10 cellular contexts compared by ENCODE assay signal in the genomic region with DNA sequence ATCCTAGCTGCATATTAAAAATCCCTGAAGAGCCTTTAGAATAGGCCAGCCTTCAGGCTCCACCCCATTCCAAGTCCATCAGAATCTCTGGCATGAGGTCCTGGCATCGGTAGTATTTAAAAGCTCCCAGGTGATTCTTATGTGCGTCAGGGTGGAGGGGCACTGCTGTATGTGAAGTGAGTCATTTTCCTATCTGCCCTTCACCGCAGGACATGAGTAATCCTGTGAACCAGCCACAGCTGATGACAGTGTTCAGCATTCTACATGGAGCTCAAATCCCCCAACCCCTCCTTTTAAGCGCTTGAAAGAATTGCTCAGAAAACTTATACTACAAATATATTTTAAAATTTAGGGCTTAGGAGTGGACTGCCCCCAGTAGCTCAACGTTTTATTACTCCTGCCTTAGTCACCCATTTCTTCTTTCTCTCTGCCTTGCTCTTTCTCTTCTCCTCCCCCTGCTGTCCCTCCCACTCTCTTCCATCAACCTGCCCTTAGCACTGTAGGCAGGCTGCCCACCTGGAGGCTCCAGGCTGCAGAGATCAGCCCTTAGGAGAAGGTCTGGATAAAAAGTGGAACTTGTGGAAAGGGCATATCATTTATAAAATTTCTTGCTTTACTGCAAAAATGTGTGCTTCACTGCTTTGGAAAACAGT.
A peak's percentile ranks its signal among the peaks of the same experiment; 100 is the strongest.
DNase-seq lines count a peak whose midpoint lies in the region; ATAC-seq and TF ChIP-seq lines count a peak whose summit lies in the region.
"Had no signal": no experiment of that assay in that cellular context is flagged by ENCODE, and none has a peak within 500 bp of the region (broad histone marks: within the 10 kb centered on the region; RNA-seq: fewer than 3 reads in every experiment).

No MANE protein-coding gene starts in this region.

- 3% methylated on average over 5 of the region's 5 CpGs for WGBS in mesenchymal stem cell
- WGBS in neuronal stem cell (ENCODE audit: extremely low coverage in 2 of 2, insufficient read length in 2 of 2, insufficient replicate concordance in 1 of 2), 2 donors, result no CpG with 5 or more reads among the region's 5 CpGs

- H4K91ac ChIP-seq in mesenchymal stem cell (ENCODE audit: low read length) (no peak overlapping the region), neuronal stem cell (ENCODE audit: low read depth, low read length, poor library complexity) (no peak overlapping the region)

- H3K4me3 ChIP-seq in cardiac muscle cell, result no peak overlapping the region
- no peak overlapping the region for H3K4me3 ChIP-seq in left ventricle myocardium inferior
- H3K4me3 ChIP-seq in OCI-LY3 (ENCODE audit: low read length), result peak overlapping the region; percentile 67
- H3K4me3 ChIP-seq in mesenchymal stem cell (ENCODE audit: insufficient read depth in 1 of 2, low read depth in 1 of 2, low read length in 2 of 2), result peak overlapping the region in 1 of 2 experiments; percentile 76
- H3K4me3 ChIP-seq in neuronal stem cell (ENCODE audit: low read length in 2 of 2), result no peak overlapping the region
- H3K4me3 ChIP-seq: heart left ventricle had no signal

- peak overlapping the region; percentile 47 for H3K9ac ChIP-seq in OCI-LY3 (ENCODE audit: low read length)
- peak overlapping the region; percentile 89 for H3K9ac ChIP-seq in mesenchymal stem cell (ENCODE audit: low read length)
- no peak overlapping the region for H3K9ac ChIP-seq in neuronal stem cell (ENCODE audit: low read depth, low read length, poor library complexity)

- H3K23ac ChIP-seq in mesenchymal stem cell (ENCODE audit: low read length in 2 of 2) (no peak overlapping the region), neuronal stem cell (ENCODE audit: low read depth, low read length, poor library complexity) (no peak overlapping the region)

- H4K8ac ChIP-seq in mesenchymal stem cell (ENCODE audit: low read length), result no peak overlapping the region
- no peak overlapping the region for H4K8ac ChIP-seq in neuronal stem cell (ENCODE audit: low read depth, low read length)

- peaks cover 9% of the 10 kb centered on the region for H3K4me1 Mint-ChIP-seq in activated naive CD8-positive, alpha-beta T cell (ENCODE audit: low read depth)

- H3K27ac Mint-ChIP-seq in activated naive CD8-positive, alpha-beta T cell, result peak overlapping the region; percentile 43

- H2AK5ac ChIP-seq in mesenchymal stem cell (ENCODE audit: low read length, severe bottlenecking) (no peak overlapping the region), neuronal stem cell (ENCODE audit: low read depth, low read length) (no peak overlapping the region)

- no peaks in the 10 kb centered on the region for H3K79me2 ChIP-seq in OCI-LY3 (ENCODE audit: low read length)

- H3K4me2 ChIP-seq in OCI-LY3 (ENCODE audit: low read length), result peak overlapping the region; percentile 91
- peak overlapping the region; percentile 42 for H3K4me2 ChIP-seq in mesenchymal stem cell (ENCODE audit: low read length, poor library complexity, severe bottlenecking)
- H3K4me2 ChIP-seq in neuronal stem cell (ENCODE audit: insufficient read depth, low read length, poor library complexity, severe bottlenecking), result no peak overlapping the region

- TF ChIP-seq CTCF in cardiac muscle cell (IDR thresholded peaks at IDR 0.05; ENCODE audit: low read depth, low read length) (no peak), left ventricle myocardium inferior (IDR thresholded peaks at IDR 0.05; ENCODE audit: borderline replicate concordance) (no peak), OCI-LY3 (IDR thresholded peaks at IDR 0.05; ENCODE audit: low read depth, low read length) (no peak)

- H3K9me3 Mint-ChIP-seq in activated naive CD8-positive, alpha-beta T cell (ENCODE audit: low read depth), result no peaks in the 10 kb centered on the region

- H3K4ac ChIP-seq in mesenchymal stem cell (ENCODE audit: low read depth in 1 of 2, low read length in 2 of 2), result peak overlapping the region in 1 of 2 experiments; percentile 41
- no peak overlapping the region for H3K4ac ChIP-seq in neuronal stem cell (ENCODE audit: low read length)

- H2BK5ac ChIP-seq in mesenchymal stem cell (ENCODE audit: low read depth, low read length, poor library complexity, severe bottlenecking) (no peak overlapping the region), neuronal stem cell (ENCODE audit: low read length) (no peak overlapping the region)

- H3K36me3 ChIP-seq in cardiac muscle cell, result no peaks in the 10 kb centered on the region
- no peaks in the 10 kb centered on the region for H3K36me3 ChIP-seq in left ventricle myocardium inferior
- H3K36me3 ChIP-seq in OCI-LY3 (replicated peaks; ENCODE audit: low read depth, low read length), result no peaks in the 10 kb centered on the region
- no peaks in the 10 kb centered on the region for H3K36me3 ChIP-seq in mesenchymal stem cell (ENCODE audit: control insufficient read depth in 1 of 2, insufficient read depth in 2 of 2, low read depth in 1 of 2, low read length in 2 of 2)
- H3K36me3 ChIP-seq in neuronal stem cell (replicated peaks in 1 of 2; ENCODE audit: control insufficient read depth in 2 of 2, insufficient read depth in 2 of 2, low read length in 2 of 2), result no peaks in the 10 kb centered on the region
- H3K36me3 ChIP-seq: heart left ventricle had no signal

- H2BK15ac ChIP-seq in mesenchymal stem cell (ENCODE audit: low read depth, poor library complexity, severe bottlenecking) (no peak overlapping the region), neuronal stem cell (ENCODE audit: low read length) (no peak overlapping the region)

- peak; percentile 8 to 93 for DNase-seq in cardiac muscle cell (ENCODE audit: low read depth in 1 of 2, low spot score in 1 of 2)
- DNase-seq in left ventricle myocardium inferior, result no peak
- peak; percentile 93 for DNase-seq in mesenchymal stem cell
- no peak for DNase-seq in neuronal stem cell (ENCODE audit: low spot score)
- DNase-seq in NCI-H187 (lab: John Stamatoyannopoulos, UW), result no peak
- DNase-seq: DND-41, heart left ventricle had no signal

- peaks cover 2% of the 10 kb centered on the region for H3K27me3 Mint-ChIP-seq in activated naive CD8-positive, alpha-beta T cell

- H3K36me3 Mint-ChIP-seq in activated naive CD8-positive, alpha-beta T cell, result no peaks in the 10 kb centered on the region

- intact Hi-C loops in left ventricle myocardium inferior (cut with micrococcal nuclease), result loop anchor here (10.0 kb wide), 1 partner anchor 799 kb away; no protein-coding TSS in a partner anchor

- peak overlapping the region in 1 of 2 experiments; percentile 42 for H2BK12ac ChIP-seq in mesenchymal stem cell (ENCODE audit: low read length in 2 of 2)
- no peak overlapping the region for H2BK12ac ChIP-seq in neuronal stem cell (ENCODE audit: low read length)

- H3K27ac ChIP-seq in cardiac muscle cell (no peak overlapping the region), left ventricle myocardium inferior (replicated peaks) (no peak overlapping the region), OCI-LY3 (ENCODE audit: low read length) (peak overlapping the region; percentile 58), mesenchymal stem cell (ENCODE audit: low read length, poor library complexity, severe bottlenecking) (peak overlapping the region; percentile 58), neuronal stem cell (replicated peaks; ENCODE audit: low read length) (no peak overlapping the region)
- H3K27ac ChIP-seq: heart left ventricle had no signal

- H2BK120ac ChIP-seq in mesenchymal stem cell (ENCODE audit: low read depth, low read length) (no peak overlapping the region), neuronal stem cell (ENCODE audit: low read depth, low read length) (no peak overlapping the region)

- H3K14ac ChIP-seq in mesenchymal stem cell (ENCODE audit: low read length in 2 of 2) (peak overlapping the region in 1 of 2 experiments; percentile 51), neuronal stem cell (ENCODE audit: low read length) (no peak overlapping the region)

- H3K79me1 ChIP-seq in mesenchymal stem cell (replicated peaks; ENCODE audit: low read length, poor library complexity, severe bottlenecking) (no peaks in the 10 kb centered on the region), neuronal stem cell (ENCODE audit: low read depth, low read length) (no peaks in the 10 kb centered on the region)

- H3K27me3 ChIP-seq in cardiac muscle cell (no peaks in the 10 kb centered on the region), left ventricle myocardium inferior (ENCODE audit: low read depth) (peaks cover 57% of the 10 kb centered on the region), OCI-LY3 (ENCODE audit: low read depth, low read length) (no peaks in the 10 kb centered on the region), mesenchymal stem cell (ENCODE audit: control insufficient read depth in 1 of 2, insufficient read depth in 1 of 2, low read length in 2 of 2) (no peaks in the 10 kb centered on the region), neuronal stem cell (ENCODE audit: control insufficient read depth in 3 of 3, insufficient read depth in 3 of 3, low read depth in 1 of 3, low read length in 3 of 3) (peaks cover 0 to 8% (median 0%) of the 10 kb centered on the region in 3 experiments)

- H3K4me1 ChIP-seq in cardiac muscle cell (ENCODE audit: low read depth) (no peaks in the 10 kb centered on the region), left ventricle myocardium inferior (peaks cover 4% of the 10 kb centered on the region), OCI-LY3 (ENCODE audit: low read length) (peaks cover 67% of the 10 kb centered on the region), mesenchymal stem cell (ENCODE audit: control insufficient read depth, insufficient read depth, low read depth, low read length) (peaks cover 10% of the 10 kb centered on the region), neuronal stem cell (ENCODE audit: control insufficient read depth in 2 of 2, insufficient read depth in 1 of 2, low read depth in 1 of 2, low read length in 2 of 2) (peaks cover 0 to 3% of the 10 kb centered on the region in 2 donors)

- H4K20me1 ChIP-seq in OCI-LY3 (ENCODE audit: insufficient read depth, low read length), result no peaks in the 10 kb centered on the region

- peak; percentile 93 for ATAC-seq in HG02943 (IDR thresholded peaks at IDR 0.05; ENCODE audit: low read depth, unreplicated experiment)

- no peak overlapping the region for H2AFZ ChIP-seq in OCI-LY3 (ENCODE audit: low read depth, low read length)
- no peak overlapping the region for H2AFZ ChIP-seq in mesenchymal stem cell (ENCODE audit: low read depth, low read length)
- no peak overlapping the region for H2AFZ ChIP-seq in neuronal stem cell (ENCODE audit: low read length)

- H3K18ac ChIP-seq in mesenchymal stem cell (ENCODE audit: low read depth in 1 of 2, low read length in 2 of 2) (no peak overlapping the region), neuronal stem cell (ENCODE audit: low read length) (no peak overlapping the region)

- no peak overlapping the region for H3K4me3 Mint-ChIP-seq in activated naive CD8-positive, alpha-beta T cell

- H3K9me3 ChIP-seq in cardiac muscle cell (ENCODE audit: low read depth) (no peaks in the 10 kb centered on the region), left ventricle myocardium inferior (replicated peaks) (no peaks in the 10 kb centered on the region), OCI-LY3 (ENCODE audit: insufficient read depth, low read length) (no peaks in the 10 kb centered on the region), mesenchymal stem cell (ENCODE audit: control insufficient read depth, low read length) (no peaks in the 10 kb centered on the region), neuronal stem cell (replicated peaks in 1 of 2; ENCODE audit: control insufficient read depth in 2 of 2, insufficient read depth in 1 of 2, low read depth in 1 of 2, low read length in 2 of 2) (no peaks in the 10 kb centered on the region)
- H3K9me3 ChIP-seq: heart left ventricle had no signal

Comparison
In these comparisons a context has a peak if more than half of its experiments do, and no peak if none do; other contexts are left out.
1. DNase-seq: peak in cardiac muscle cell (2 of 2) and mesenchymal stem cell (single experiment); none in left ventricle myocardium inferior (single experiment), neuronal stem cell (single experiment) and NCI-H187 (0 of 2).
2. H3K27ac ChIP-seq: peak in OCI-LY3 (single experiment) and mesenchymal stem cell (single experiment); none in cardiac muscle cell (single experiment), left ventricle myocardium inferior (single experiment) and neuronal stem cell (single experiment).